ENCODE assay signal across 9 cellular contexts in the genomic region with DNA sequence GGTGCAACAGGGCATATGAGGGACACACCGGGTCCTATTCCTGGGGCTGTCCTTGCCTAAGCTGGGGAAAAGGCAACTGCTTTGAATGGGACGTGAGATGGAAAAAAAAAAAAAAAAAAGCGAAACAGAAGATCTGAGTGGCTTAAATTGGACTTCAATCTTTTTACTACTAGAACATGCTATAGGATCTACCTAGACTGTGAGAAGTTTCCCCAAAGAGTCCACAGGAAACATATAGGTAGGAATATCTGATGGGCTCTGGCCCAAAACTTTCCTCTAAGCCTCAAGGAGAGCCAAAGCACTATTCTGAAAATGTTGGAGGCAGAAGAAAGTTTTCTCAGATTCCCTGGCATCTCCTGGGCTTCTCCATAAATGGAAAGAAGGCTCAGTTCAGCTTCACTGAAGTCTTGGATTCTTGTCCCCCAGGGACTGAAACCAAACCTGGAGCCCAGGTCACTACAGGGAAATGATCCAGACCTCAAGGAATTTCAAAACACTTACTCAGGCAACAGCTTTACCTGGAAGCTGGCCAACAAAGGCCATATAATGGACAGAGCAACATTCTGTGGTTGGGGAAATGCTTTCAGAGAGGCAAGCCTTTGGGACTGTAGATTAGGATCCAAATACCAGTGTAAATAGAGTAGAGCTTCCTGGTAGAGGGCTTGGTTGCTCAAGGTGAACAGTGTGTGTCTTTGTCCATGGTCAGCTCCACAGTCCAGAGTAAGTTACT. TPM values are rescaled to one million over a fixed set of nuclear protein-coding genes. Genes with fewer than 3 reads are reported as not detected.
DNase-seq lines count a peak whose midpoint lies in the region; ATAC-seq, FAIRE-seq and TF ChIP-seq lines count a peak whose summit lies in the region.
"Had no signal": no experiment of that assay in that cellular context is flagged by ENCODE, and none has a peak within 500 bp of the region (broad histone marks: within the 10 kb centered on the region; RNA-seq: fewer than 3 reads in every experiment).

No MANE protein-coding gene starts in this region.

- CTCF ChIA-PET in CD8-positive, alpha-beta memory T cell (lab: Charles Lee): no interaction called here

- H3K4me1 Mint-ChIP-seq in CD8-positive, alpha-beta memory T cell: no peaks in the 10 kb centered on the region

- H3K27me3 ChIP-seq in CD8-positive, alpha-beta memory T cell (ENCODE audit: insufficient read depth, low read length, poor library complexity, severe bottlenecking): no peaks in the 10 kb centered on the region

- peaks cover 12 to 49% of the 10 kb centered on the region in 2 donors for H3K27me3 Mint-ChIP-seq in CD8-positive, alpha-beta memory T cell

- H3K4me3 Mint-ChIP-seq in CD8-positive, alpha-beta memory T cell: no peak overlapping the region
- H3K4me3 Mint-ChIP-seq: activated naive CD4-positive, alpha-beta T cell treated with anti-CD3 and anti-CD28 coated beads for 36 hours had no signal

- H3K36me3 Mint-ChIP-seq in CD8-positive, alpha-beta memory T cell: peaks cover 0 to 5% (median 0%) of the 10 kb centered on the region in 3 donors

- H3K36me3 ChIP-seq in CD8-positive, alpha-beta memory T cell (ENCODE audit: insufficient read depth, low read length): no peaks in the 10 kb centered on the region

- peak; percentile 45 for DNase-seq in SIG-M5 treated with dmso at 0.1 percent for 504 hours (lab: John Stamatoyannopoulos, UW; ENCODE audit: unreplicated experiment)
- DNase-seq in SIG-M5 (lab: John Stamatoyannopoulos, UW): no peak
- peak; percentile 94 for DNase-seq in iris pigment epithelial cell (ENCODE audit: low read depth)
- peak; percentile 78 for DNase-seq in urothelium cell line (ENCODE audit: low spot score)
- DNase-seq in CD8-positive, alpha-beta memory T cell: no peak
- no peak for DNase-seq in NCI-H524 (lab: John Stamatoyannopoulos, UW)
- DNase-seq: activated naive CD4-positive, alpha-beta T cell treated with anti-CD3 and anti-CD28 coated beads for 36 hours had no signal

- no peak overlapping the region for H3K27ac Mint-ChIP-seq in CD8-positive, alpha-beta memory T cell
- H3K27ac Mint-ChIP-seq: activated naive CD4-positive, alpha-beta T cell treated with anti-CD3 and anti-CD28 coated beads for 36 hours had no signal

- no peak overlapping the region for H3K4me3 ChIP-seq in CD8-positive, alpha-beta memory T cell (ENCODE audit: low read length)

- ATAC-seq in HG02970 (IDR thresholded peaks at IDR 0.05; ENCODE audit: low FRiP score, unreplicated experiment): no peak

- no peak for FAIRE-seq in urothelium cell line (lab: Jason Lieb, UNC)

- H3K9me3 ChIP-seq in CD8-positive, alpha-beta memory T cell (ENCODE audit: low read length): no peaks in the 10 kb centered on the region

- peak overlapping the region; percentile 5; the same call in 1 of the 2 replicates for H3K27ac ChIP-seq in VCaP
- no peak overlapping the region for H3K27ac ChIP-seq in CD8-positive, alpha-beta memory T cell (ENCODE audit: low read depth, low read length)

- peaks cover 12 to 25% (median 20%) of the 10 kb centered on the region in 5 donors for H3K9me3 Mint-ChIP-seq in CD8-positive, alpha-beta memory T cell

- TF ChIP-seq CTCF in VCaP (conservative IDR thresholded peaks at IDR 0.05): no peak

- no peaks in the 10 kb centered on the region for H3K4me1 ChIP-seq in CD8-positive, alpha-beta memory T cell (ENCODE audit: insufficient read depth, low read length)

- POLR2A ChIA-PET in CD8-positive, alpha-beta memory T cell (lab: Charles Lee): no interaction called here

RNA-seq across cellular contexts. Expression of gene PROM1, which starts 56.9 kb away (rescaled TPM):
- total RNA-seq in CD8-positive, alpha-beta memory T cell: under 1 TPM in 1 of 2 experiments, not detected in 1; 0.72 TPM
- polyA plus RNA-seq in CD8-positive, alpha-beta memory T cell: not detected

Comparison
In these comparisons a context has a peak if more than half of its experiments do, and no peak if none do; other contexts are left out.
1. DNase-seq: peak in SIG-M5 treated with dmso at 0.1 percent for 504 hours (single experiment), iris pigment epithelial cell (single experiment) and urothelium cell line (single experiment); none in SIG-M5 (single experiment), CD8-positive, alpha-beta memory T cell (0 of 5) and NCI-H524 (0 of 2).